In the genomic region with DNA sequence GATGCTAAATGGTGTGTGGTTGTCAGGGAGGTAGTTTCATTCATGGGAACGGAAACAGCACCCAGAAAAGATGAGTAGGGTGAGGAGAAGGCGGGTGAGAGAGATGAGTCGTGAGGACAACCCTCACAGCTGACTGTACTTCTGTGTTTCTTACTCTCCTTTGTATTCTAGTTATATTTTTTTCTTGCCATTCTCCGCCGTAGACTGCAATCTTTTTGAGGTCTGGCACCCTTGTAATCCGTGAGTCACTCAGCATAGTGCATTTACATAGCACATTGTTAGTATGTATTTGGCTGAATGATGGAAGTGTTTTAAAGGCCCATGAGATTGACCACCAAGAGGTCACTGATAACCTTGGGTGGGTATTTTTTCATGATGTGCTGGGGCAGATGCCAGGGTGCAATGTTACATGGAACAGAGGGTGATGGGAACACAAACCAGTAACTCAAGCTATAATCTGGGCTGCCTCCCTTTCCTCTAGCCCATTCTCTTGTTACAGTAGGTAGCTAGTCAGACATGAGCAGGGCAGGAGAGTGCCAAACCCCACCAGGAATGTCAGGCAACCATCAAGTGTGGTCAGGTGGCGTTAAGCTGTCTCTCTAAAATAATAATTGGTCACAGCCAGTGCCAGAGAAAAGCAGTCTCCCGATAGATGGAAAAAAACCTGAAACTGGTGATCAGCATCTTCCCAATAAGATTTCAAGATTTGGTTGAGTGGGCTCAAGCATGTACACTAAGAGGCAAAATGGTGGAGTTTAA, we compare ENCODE assay signal across 19 cellular contexts. TPM values are rescaled to one million over a fixed set of nuclear protein-coding genes. Genes with fewer than 3 reads are reported as not detected.
A peak's percentile ranks its signal among the peaks of the same experiment; 100 is the strongest.
DNase-seq lines count a peak whose midpoint lies in the region; ATAC-seq and TF ChIP-seq lines count a peak whose summit lies in the region.
"Had no signal": no experiment of that assay in that cellular context is flagged by ENCODE, and none has a peak within 500 bp of the region (broad histone marks: within the 10 kb centered on the region; RNA-seq: fewer than 3 reads in every experiment).

No MANE protein-coding gene starts in this region.

- no peak overlapping the region for H3K27ac Mint-ChIP-seq in type B pancreatic cell
- H3K27ac Mint-ChIP-seq: activated CD4-positive, alpha-beta memory T cell treated with anti-CD3 and anti-CD28 coated beads, Interleukin-2, amount 10 ng/mL, durations not matched to agents 7 days and 5 days; stimulated activated memory B cell treated with anti-CD40 and anti-IgM and Interleukin-4, amounts not matched to agents 10 μg/mL and 1 μg/mL and 100 μg/mL, for 72 hours had no signal

- WGBS in mammary epithelial cell (ENCODE audit: low coverage, missing lambda C conversion rate) = 39% methylated on average over 7 of the region's 8 CpGs
- WGBS in hepatocyte (ENCODE audit: low lambda C conversion rate, missing lambda C conversion rate) = 83% methylated on average over 8 of the region's 8 CpGs

- no peaks in the 10 kb centered on the region for H3K36me3 Mint-ChIP-seq in type B pancreatic cell

- H3K27me3 Mint-ChIP-seq in type B pancreatic cell = peaks cover 33% of the 10 kb centered on the region
- H3K27me3 Mint-ChIP-seq: stimulated activated memory B cell treated with anti-CD40 and anti-IgM and Interleukin-4, amounts not matched to agents 10 μg/mL and 1 μg/mL and 100 μg/mL, for 72 hours had no signal

- CTCF ChIA-PET in mammary epithelial cell (lab: Charles Lee; ENCODE audit: low non-redundant PET) = no interaction called here

- H3K4me1 ChIP-seq in mammary epithelial cell (ENCODE audit: insufficient read depth, low read length) = peaks cover 14% of the 10 kb centered on the region
- H3K4me1 ChIP-seq in hepatocyte (ENCODE audit: insufficient read depth) = peaks cover 11% of the 10 kb centered on the region

- no peaks in the 10 kb centered on the region for H3K27me3 ChIP-seq in mammary epithelial cell (ENCODE audit: insufficient read depth, low read length)
- H3K27me3 ChIP-seq in hepatocyte = peaks cover 5% of the 10 kb centered on the region
- H3K27me3 ChIP-seq: BLaER1 treated with 17β-estradiol and CSF1 and Interleukin-3, amounts not matched to agents 10 nM and 100 nM; dorsolateral prefrontal cortex; upper lobe of right lung had no signal

- BruUV-seq in mammary epithelial cell (replicated peaks; lab: Mats Ljungman, UMichigan) = no TSS peak

- H3K9me3 ChIP-seq in mammary epithelial cell (replicated peaks; ENCODE audit: insufficient read depth, low read length) (no peaks in the 10 kb centered on the region), hepatocyte (ENCODE audit: low read depth) (no peaks in the 10 kb centered on the region)
- H3K9me3 ChIP-seq: mucosa of descending colon, upper lobe of right lung had no signal

- no peak for TF ChIP-seq CTCF in mammary epithelial cell (conservative IDR thresholded peaks at IDR 0.05 in 1 of 2, IDR thresholded peaks at IDR 0.05 in 1 of 2; ENCODE audit: extremely low read depth in 1 of 2, insufficient read depth in 1 of 2, low read depth in 1 of 2, low read length in 2 of 2)
- TF ChIP-seq CTCF in hepatocyte (IDR thresholded peaks at IDR 0.05; ENCODE audit: poor library complexity) = no peak
- no peak for TF ChIP-seq CTCF in type B pancreatic cell (conservative IDR thresholded peaks at IDR 0.05)

- no peak overlapping the region for H3K4me3 Mint-ChIP-seq in type B pancreatic cell
- H3K4me3 Mint-ChIP-seq: activated CD4-positive, alpha-beta memory T cell treated with anti-CD3 and anti-CD28 coated beads, Interleukin-2, amount 10 ng/mL, durations not matched to agents 7 days and 5 days; stimulated activated memory B cell treated with anti-CD40 and anti-IgM and Interleukin-4, amounts not matched to agents 10 μg/mL and 1 μg/mL and 100 μg/mL, for 72 hours had no signal

- H3K36me3 ChIP-seq in mammary epithelial cell (ENCODE audit: insufficient read depth, low read length) (no peaks in the 10 kb centered on the region), hepatocyte (replicated peaks; ENCODE audit: insufficient read depth, low read depth) (no peaks in the 10 kb centered on the region)
- H3K36me3 ChIP-seq: BLaER1 treated with 17β-estradiol and CSF1 and Interleukin-3, amounts not matched to agents 10 nM and 100 nM; upper lobe of right lung had no signal

- DNase-seq in SIG-M5 treated with dmso at 0.1 percent for 504 hours (lab: John Stamatoyannopoulos, UW; ENCODE audit: unreplicated experiment) (peak; percentile 7), SIG-M5 (lab: John Stamatoyannopoulos, UW) (no peak), HT1080 (ENCODE audit: low read depth) (peak; percentile 75), mammary epithelial cell (peak; percentile 53), hepatocyte (ENCODE audit: low spot score) (no peak), type B pancreatic cell (ENCODE audit: extremely low spot score, unreplicated experiment) (no peak)
- DNase-seq: 8988T; activated CD4-positive, alpha-beta memory T cell treated with anti-CD3 and anti-CD28 coated beads, Interleukin-2, amount 10 ng/mL, durations not matched to agents 7 days and 5 days; activated effector memory CD4-positive, alpha-beta T cell treated with Interleukin-2 at 50 U/mL for 16 hours; DMS153; dorsolateral prefrontal cortex; NCI-H2081; upper lobe of right lung had no signal

- H2AFZ ChIP-seq in mammary epithelial cell (ENCODE audit: low read depth, low read length) (no peak overlapping the region), hepatocyte (no peak overlapping the region)

- H3K4me1 Mint-ChIP-seq in type B pancreatic cell (ENCODE audit: unreplicated experiment) = peaks cover 9% of the 10 kb centered on the region

- H3K79me2 ChIP-seq in mammary epithelial cell (ENCODE audit: insufficient read depth, low read length) = no peaks in the 10 kb centered on the region
- H3K79me2 ChIP-seq in hepatocyte = no peaks in the 10 kb centered on the region

- H3K9me3 Mint-ChIP-seq in type B pancreatic cell = peaks cover 10% of the 10 kb centered on the region
- H3K9me3 Mint-ChIP-seq: activated CD4-positive, alpha-beta memory T cell treated with anti-CD3 and anti-CD28 coated beads, Interleukin-2, amount 10 ng/mL, durations not matched to agents 7 days and 5 days had no signal

- in situ Hi-C loops in mammary epithelial cell (cut with MboI; ENCODE audit: low sequenced_read_pairs in 2 of 2) = no loop called here

- dilution Hi-C loops in mammary epithelial cell (cut with HindIII; ENCODE audit: low sequenced_read_pairs) = loop anchor here (5.0 kb wide), 1 partner anchor 92 kb away; no protein-coding TSS in a partner anchor

- H3K27ac ChIP-seq in mammary epithelial cell (ENCODE audit: insufficient read depth, low read depth, low read length) (no peak overlapping the region), hepatocyte (no peak overlapping the region)
- H3K27ac ChIP-seq: BLaER1 treated with 17β-estradiol and CSF1 and Interleukin-3, amounts not matched to agents 10 nM and 100 nM; dorsolateral prefrontal cortex; upper lobe of right lung had no signal

- no peaks in the 10 kb centered on the region for H3K9me2 ChIP-seq in hepatocyte (replicated peaks; ENCODE audit: insufficient read depth)

- no peaks in the 10 kb centered on the region for H4K20me1 ChIP-seq in mammary epithelial cell (ENCODE audit: insufficient read depth, low read length)
- H4K20me1 ChIP-seq in hepatocyte (ENCODE audit: insufficient read depth, poor library complexity, severe bottlenecking) = no peaks in the 10 kb centered on the region
- H4K20me1 ChIP-seq: BLaER1 treated with 17β-estradiol and CSF1 and Interleukin-3, amounts not matched to agents 10 nM and 100 nM had no signal

- no peak overlapping the region for H3K4me2 ChIP-seq in mammary epithelial cell (ENCODE audit: insufficient read depth, low read depth, low read length)
- H3K4me2 ChIP-seq in hepatocyte = peak overlapping the region; percentile 60
- H3K4me2 ChIP-seq: BLaER1 treated with 17β-estradiol and CSF1 and Interleukin-3, amounts not matched to agents 10 nM and 100 nM had no signal

- H3K9ac ChIP-seq in mammary epithelial cell (ENCODE audit: insufficient read depth, low read length) = no peak overlapping the region
- H3K9ac ChIP-seq: BLaER1 treated with 17β-estradiol and CSF1 and Interleukin-3, amounts not matched to agents 10 nM and 100 nM had no signal

- intact Hi-C loops in mammary epithelial cell (cut with micrococcal nuclease) = no loop called here

- no peak for ATAC-seq in GM19324 (IDR thresholded peaks at IDR 0.05; ENCODE audit: low FRiP score, unreplicated experiment)
- no peak for ATAC-seq in GM21447 (IDR thresholded peaks at IDR 0.05; ENCODE audit: unreplicated experiment)
- ATAC-seq: HCT116; stimulated activated memory B cell treated with anti-CD40 and anti-IgM and Interleukin-4, amounts not matched to agents 10 μg/mL and 1 μg/mL and 100 μg/mL, for 72 hours; upper lobe of right lung had no signal

- H3K4me3 ChIP-seq in mammary epithelial cell (replicated peaks in 1 of 3; ENCODE audit: insufficient read depth in 1 of 3, low read depth in 2 of 3, low read length in 3 of 3) (no peak overlapping the region), hepatocyte (no peak overlapping the region)
- H3K4me3 ChIP-seq: BLaER1 treated with 17β-estradiol and CSF1 and Interleukin-3, amounts not matched to agents 10 nM and 100 nM; dorsolateral prefrontal cortex; mucosa of descending colon; upper lobe of right lung had no signal

RNA-seq across cellular contexts. Expression of gene DGKG, which starts 18.8 kb away (rescaled TPM):
- 20.3 and 22.0 TPM in 2 replicates for total RNA-seq in HT1080 (2014; rRNA removed; shearing (Covaris generic))
- 11.1 and 14.2 TPM in 2 replicates for polyA plus RNA-seq in HT1080 (2015; cell fraction: cytosol; rRNA removed)
- polyA plus RNA-seq in HT1080 (2015; cell fraction: nucleus; rRNA removed) = 8.0 and 10.8 TPM in 2 replicates
- total RNA-seq in mammary epithelial cell = 1 to 10 TPM; 1.3 to 2.5 TPM
- polyA plus RNA-seq in mammary epithelial cell = 2.1 TPM
- polyA minus RNA-seq in mammary epithelial cell = not detected
- 1.8 TPM in 1 of 2 replicates, not detected in the other for total RNA-seq in hepatocyte
- polyA plus RNA-seq in hepatocyte = 0.45 TPM in 1 of 2 replicates, not detected in the other
- 1.5 and 11.6 TPM in 2 replicates for total RNA-seq in type B pancreatic cell (ENCODE audit: low replicate concordance)

Comparison
In these comparisons a context has a peak if more than half of its experiments do, and no peak if none do; other contexts are left out.
1. DNase-seq: peak in SIG-M5 treated with dmso at 0.1 percent for 504 hours (single experiment), HT1080 (single experiment) and mammary epithelial cell (single experiment); none in SIG-M5 (single experiment), hepatocyte (single experiment) and type B pancreatic cell (single experiment).